2 cellular contexts compared by ENCODE assay signal in the genomic region with DNA sequence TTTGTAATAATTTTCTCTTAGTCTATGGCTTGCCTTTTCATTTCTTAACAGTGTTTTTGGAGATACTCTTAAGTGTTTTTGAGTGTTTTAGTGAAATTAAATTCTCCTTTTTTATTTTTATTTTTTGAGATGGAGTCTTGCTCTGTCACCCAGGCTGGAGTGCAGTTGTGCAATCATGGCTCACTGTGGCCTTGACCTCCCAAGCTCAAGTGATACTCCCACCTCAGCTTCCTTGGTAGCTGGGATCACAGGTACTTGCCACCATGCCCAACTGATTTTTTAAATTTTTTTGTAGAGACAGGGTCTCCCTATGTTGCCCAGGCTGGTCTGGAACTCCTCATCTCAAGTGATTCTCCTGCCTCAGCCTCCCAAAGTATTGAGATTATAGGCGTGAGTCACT.
TF ChIP-seq lines count a peak whose summit lies in the region.

No MANE protein-coding gene starts in this region.

TF ChIP-seq in HepG2, 621 proteins besides CTCF, POLR2A, EP300 and RAD21:
- TF ChIP-seq ZNF577 (CRISPR knock-in tag; IDR thresholded peaks at IDR 0.05; ENCODE audit: borderline replicate concordance, low read depth) (no peak), ZNF30 (CRISPR knock-in tag; IDR thresholded peaks at IDR 0.05) (no peak), CEBPB (IDR thresholded peaks at IDR 0.05; ENCODE audit: borderline replicate concordance, low read depth, low read length) (peak; percentile 47), ZSCAN30 (CRISPR knock-in tag; IDR thresholded peaks at IDR 0.05) (no peak), ZNF644 (CRISPR knock-in tag; IDR thresholded peaks at IDR 0.05; ENCODE audit: low read depth) (peak; percentile 45; the same call in 1 of the 2 replicates), RARA (CRISPR knock-in tag; IDR thresholded peaks at IDR 0.05) (peak; percentile 62), GATAD2A (CRISPR knock-in tag; IDR thresholded peaks at IDR 0.05) (0 out of 2 replicates have a peak, but pooled peaks have one; percentile 15), ZMYM4 (CRISPR knock-in tag; IDR thresholded peaks at IDR 0.05) (peak; percentile 47; the same call in 1 of the 2 replicates), NR2C2 (CRISPR knock-in tag; IDR thresholded peaks at IDR 0.05; ENCODE audit: borderline replicate concordance) (peak; percentile 48; the same call in 1 of the 2 replicates), NR2F1 (CRISPR knock-in tag; IDR thresholded peaks at IDR 0.05) (peak in 1 of 2 experiments; percentile 61; a peak in 2 of 4 replicates), FOXM1 (CRISPR knock-in tag; IDR thresholded peaks at IDR 0.05) (no peak), NR2F6 (IDR thresholded peaks at IDR 0.05) (peak; percentile 66), NR2F6 (CRISPR knock-in tag; IDR thresholded peaks at IDR 0.05) (peak; percentile 76; the same call in 1 of the 2 replicates), ZNF629 (CRISPR knock-in tag; conservative IDR thresholded peaks at IDR 0.05) (no peak), RXRB (CRISPR knock-in tag; IDR thresholded peaks at IDR 0.05; ENCODE audit: borderline replicate concordance) (peak; percentile 47; the same call in 1 of the 2 replicates), SALL1 (CRISPR knock-in tag; IDR thresholded peaks at IDR 0.05) (0 out of 2 replicates have a peak, but pooled peaks have one; percentile 13), HNF4A (CRISPR knock-in tag; IDR thresholded peaks at IDR 0.05) (peak; percentile 30; the same call in 1 of the 2 replicates), CEBPG (CRISPR knock-in tag; IDR thresholded peaks at IDR 0.05) (peak; percentile 72)
- TF ChIP-seq, protein P1, sequence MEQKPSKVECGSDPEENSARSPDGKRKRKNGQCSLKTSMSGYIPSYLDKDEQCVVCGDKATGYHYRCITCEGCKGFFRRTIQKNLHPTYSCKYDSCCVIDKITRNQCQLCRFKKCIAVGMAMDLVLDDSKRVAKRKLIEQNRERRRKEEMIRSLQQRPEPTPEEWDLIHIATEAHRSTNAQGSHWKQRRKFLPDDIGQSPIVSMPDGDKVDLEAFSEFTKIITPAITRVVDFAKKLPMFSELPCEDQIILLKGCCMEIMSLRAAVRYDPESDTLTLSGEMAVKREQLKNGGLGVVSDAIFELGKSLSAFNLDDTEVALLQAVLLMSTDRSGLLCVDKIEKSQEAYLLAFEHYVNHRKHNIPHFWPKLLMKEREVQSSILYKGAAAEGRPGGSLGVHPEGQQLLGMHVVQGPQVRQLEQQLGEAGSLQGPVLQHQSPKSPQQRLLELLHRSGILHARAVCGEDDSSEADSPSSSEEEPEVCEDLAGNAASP (CRISPR knock-in tag; IDR thresholded peaks at IDR 0.05; ENCODE audit: borderline replicate concordance) = peak; percentile 25; the same call in 1 of the 2 replicates
- TF ChIP-seq, protein P2, sequence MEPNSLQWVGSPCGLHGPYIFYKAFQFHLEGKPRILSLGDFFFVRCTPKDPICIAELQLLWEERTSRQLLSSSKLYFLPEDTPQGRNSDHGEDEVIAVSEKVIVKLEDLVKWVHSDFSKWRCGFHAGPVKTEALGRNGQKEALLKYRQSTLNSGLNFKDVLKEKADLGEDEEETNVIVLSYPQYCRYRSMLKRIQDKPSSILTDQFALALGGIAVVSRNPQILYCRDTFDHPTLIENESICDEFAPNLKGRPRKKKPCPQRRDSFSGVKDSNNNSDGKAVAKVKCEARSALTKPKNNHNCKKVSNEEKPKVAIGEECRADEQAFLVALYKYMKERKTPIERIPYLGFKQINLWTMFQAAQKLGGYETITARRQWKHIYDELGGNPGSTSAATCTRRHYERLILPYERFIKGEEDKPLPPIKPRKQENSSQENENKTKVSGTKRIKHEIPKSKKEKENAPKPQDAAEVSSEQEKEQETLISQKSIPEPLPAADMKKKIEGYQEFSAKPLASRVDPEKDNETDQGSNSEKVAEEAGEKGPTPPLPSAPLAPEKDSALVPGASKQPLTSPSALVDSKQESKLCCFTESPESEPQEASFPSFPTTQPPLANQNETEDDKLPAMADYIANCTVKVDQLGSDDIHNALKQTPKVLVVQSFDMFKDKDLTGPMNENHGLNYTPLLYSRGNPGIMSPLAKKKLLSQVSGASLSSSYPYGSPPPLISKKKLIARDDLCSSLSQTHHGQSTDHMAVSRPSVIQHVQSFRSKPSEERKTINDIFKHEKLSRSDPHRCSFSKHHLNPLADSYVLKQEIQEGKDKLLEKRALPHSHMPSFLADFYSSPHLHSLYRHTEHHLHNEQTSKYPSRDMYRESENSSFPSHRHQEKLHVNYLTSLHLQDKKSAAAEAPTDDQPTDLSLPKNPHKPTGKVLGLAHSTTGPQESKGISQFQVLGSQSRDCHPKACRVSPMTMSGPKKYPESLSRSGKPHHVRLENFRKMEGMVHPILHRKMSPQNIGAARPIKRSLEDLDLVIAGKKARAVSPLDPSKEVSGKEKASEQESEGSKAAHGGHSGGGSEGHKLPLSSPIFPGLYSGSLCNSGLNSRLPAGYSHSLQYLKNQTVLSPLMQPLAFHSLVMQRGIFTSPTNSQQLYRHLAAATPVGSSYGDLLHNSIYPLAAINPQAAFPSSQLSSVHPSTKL (CRISPR knock-in tag; IDR thresholded peaks at IDR 0.05) = peak; percentile 43; the same call in 1 of the 2 replicates

TF ChIP-seq in K562, 482 proteins besides CTCF, POLR2A, EP300 and RAD21 (continued from another document):
- TF ChIP-seq CXXC5 (CRISPR knock-in tag; IDR thresholded peaks at IDR 0.05) (no peak), BCL6 (CRISPR knock-in tag; IDR thresholded peaks at IDR 0.05) (no peak), POLR2H (tag; IDR thresholded peaks at IDR 0.05; ENCODE audit: low read depth) (no peak), NFRKB (IDR thresholded peaks at IDR 0.05; ENCODE audit: low read depth) (no peak), ZEB2 (IDR thresholded peaks at IDR 0.05) (no peak)
- TF ChIP-seq, protein P3, sequence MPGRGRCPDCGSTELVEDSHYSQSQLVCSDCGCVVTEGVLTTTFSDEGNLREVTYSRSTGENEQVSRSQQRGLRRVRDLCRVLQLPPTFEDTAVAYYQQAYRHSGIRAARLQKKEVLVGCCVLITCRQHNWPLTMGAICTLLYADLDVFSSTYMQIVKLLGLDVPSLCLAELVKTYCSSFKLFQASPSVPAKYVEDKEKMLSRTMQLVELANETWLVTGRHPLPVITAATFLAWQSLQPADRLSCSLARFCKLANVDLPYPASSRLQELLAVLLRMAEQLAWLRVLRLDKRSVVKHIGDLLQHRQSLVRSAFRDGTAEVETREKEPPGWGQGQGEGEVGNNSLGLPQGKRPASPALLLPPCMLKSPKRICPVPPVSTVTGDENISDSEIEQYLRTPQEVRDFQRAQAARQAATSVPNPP (IDR thresholded peaks at IDR 0.05; ENCODE audit: borderline replicate concordance, insufficient read depth, insufficient read length) = no peak
- TF ChIP-seq, protein P4, sequence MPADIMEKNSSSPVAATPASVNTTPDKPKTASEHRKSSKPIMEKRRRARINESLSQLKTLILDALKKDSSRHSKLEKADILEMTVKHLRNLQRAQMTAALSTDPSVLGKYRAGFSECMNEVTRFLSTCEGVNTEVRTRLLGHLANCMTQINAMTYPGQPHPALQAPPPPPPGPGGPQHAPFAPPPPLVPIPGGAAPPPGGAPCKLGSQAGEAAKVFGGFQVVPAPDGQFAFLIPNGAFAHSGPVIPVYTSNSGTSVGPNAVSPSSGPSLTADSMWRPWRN (IDR thresholded peaks at IDR 0.05; ENCODE audit: low read depth) = no peak
TF ChIP-seq in K562: peak in this region for 1.
